In the genomic region with DNA sequence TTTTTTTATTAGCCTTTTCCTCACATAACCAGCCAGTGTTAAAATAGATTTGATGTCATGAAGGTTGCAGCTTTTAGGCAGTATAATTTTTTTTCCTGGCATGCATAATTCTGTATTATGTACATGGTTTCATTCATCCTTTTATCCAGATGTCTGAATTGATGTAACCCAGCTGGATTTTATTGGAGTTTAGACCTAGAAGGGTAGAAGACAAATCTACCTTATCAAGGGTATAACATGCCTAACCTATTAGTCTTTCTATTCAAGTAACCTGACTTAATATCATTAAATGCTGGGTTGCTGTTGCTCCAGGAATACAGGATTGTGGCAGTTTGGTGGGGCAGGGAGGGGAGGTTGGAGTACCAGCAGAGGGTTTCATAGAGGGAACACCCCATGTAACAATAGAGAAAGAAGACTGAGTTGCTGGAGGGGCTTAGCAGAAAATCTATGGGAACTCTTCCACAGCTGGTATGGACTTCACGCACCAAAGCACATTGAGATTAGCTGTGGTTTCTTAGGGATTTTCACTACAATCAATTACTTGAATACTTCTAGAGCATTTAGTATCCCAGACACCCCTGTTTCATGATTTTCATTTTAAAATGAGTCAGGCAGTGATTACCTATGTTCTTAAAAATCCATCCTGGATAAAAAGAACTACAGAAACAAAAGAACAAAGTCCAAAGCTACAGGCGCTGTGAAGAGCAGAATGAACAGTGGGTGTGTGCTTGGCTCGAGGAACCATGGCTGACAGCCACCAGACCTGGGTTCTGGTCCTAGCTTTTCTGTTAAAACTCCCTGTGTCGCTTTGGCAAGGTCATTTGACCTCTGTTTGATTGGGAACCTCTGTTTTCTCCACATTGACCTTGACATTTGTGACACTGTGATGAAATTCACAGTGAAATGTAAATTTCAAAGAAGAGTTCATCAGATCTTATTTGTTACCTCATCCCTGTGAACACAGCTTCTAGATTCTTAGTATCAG, we compare ENCODE assay signal across 18 cellular contexts.
DNase-seq lines count a peak whose midpoint lies in the region; FAIRE-seq and TF ChIP-seq lines count a peak whose summit lies in the region.
"Had no signal": no experiment of that assay in that cellular context is flagged by ENCODE, and none has a peak within 500 bp of the region (broad histone marks: within the 10 kb centered on the region; RNA-seq: fewer than 3 reads in every experiment).

No MANE protein-coding gene starts in this region.

- H3K9me3 ChIP-seq in mammary epithelial cell (replicated peaks; ENCODE audit: insufficient read depth, low read length) (no peaks in the 10 kb centered on the region), breast epithelium (no peaks in the 10 kb centered on the region), keratinocyte (ENCODE audit: control insufficient read depth, low read depth, low read length) (no peaks in the 10 kb centered on the region)
- H3K9me3 ChIP-seq: MG63, uterus had no signal

- no peaks in the 10 kb centered on the region for H3K9me1 ChIP-seq in keratinocyte (ENCODE audit: control insufficient read depth, extremely low read depth, insufficient read depth, low read length)

- intact Hi-C loops in mammary epithelial cell (cut with micrococcal nuclease), result loop anchor here (5.0 kb wide), 1 partner anchor 558 kb away; no protein-coding TSS in a partner anchor
- intact Hi-C loops in breast epithelium (cut with DNase I; ENCODE audit: low total_unique reads), result loop anchor here (10.0 kb wide), 1 partner anchor 105 kb away; no protein-coding TSS in a partner anchor

- H3K4me2 ChIP-seq in mammary epithelial cell (ENCODE audit: insufficient read depth, low read depth, low read length), result no peak overlapping the region
- no peak overlapping the region for H3K4me2 ChIP-seq in keratinocyte (ENCODE audit: control insufficient read depth, extremely low read depth, insufficient read depth, low read depth, low read length)

- no peak for TF ChIP-seq POLR2A in breast epithelium (IDR thresholded peaks at IDR 0.05)

- H3K36me3 ChIP-seq in mammary epithelial cell (ENCODE audit: insufficient read depth, low read length) (no peaks in the 10 kb centered on the region), breast epithelium (no peaks in the 10 kb centered on the region), keratinocyte (ENCODE audit: control insufficient read depth in 2 of 2, extremely low read depth in 1 of 2, insufficient read depth in 2 of 2, low read length in 2 of 2) (no peaks in the 10 kb centered on the region)
- H3K36me3 ChIP-seq: MG63, uterus had no signal

- no TSS peak for BruUV-seq in mammary epithelial cell (replicated peaks; lab: Mats Ljungman, UMichigan)

- DNase-seq in mammary epithelial cell (no peak), breast epithelium (ENCODE audit: low spot score in 2 of 2) (no peak), keratinocyte (ENCODE audit: low read depth, low spot score) (no peak), retinal pigment epithelial cell (ENCODE audit: low read depth) (peak; percentile 87), superior temporal gyrus (ENCODE audit: extremely low spot score) (no peak), DMS53 treated with DMSO at 0.1 percent for 48 hours (lab: John Stamatoyannopoulos, UW; ENCODE audit: unreplicated experiment) (no peak)
- no peak for DNase-seq in activated CD4-positive, CD25-positive, alpha-beta regulatory T cell treated with anti-CD3 and anti-CD28 coated beads, Interleukin-2, amount 50 U/mL, for 72 hours
- DNase-seq: activated effector memory CD4-positive, alpha-beta T cell treated with Interleukin-2 at 50 U/mL for 16 hours; effector CD4-positive, alpha-beta T cell; MG63; NCI-H187 treated with DMSO at 0.1 percent for 48 hours; stimulated activated naive B cell treated with anti-CD40 and anti-IgM and Interleukin-4, amounts not matched to agents 10 μg/mL and 1 μg/mL and 100 μg/mL, for 72 hours; uterus had no signal

- H3K79me2 ChIP-seq in mammary epithelial cell (ENCODE audit: insufficient read depth, low read length) (no peaks in the 10 kb centered on the region), keratinocyte (ENCODE audit: control insufficient read depth, insufficient read depth, low read length) (no peaks in the 10 kb centered on the region)

- dilution Hi-C loops in mammary epithelial cell (cut with HindIII; ENCODE audit: low sequenced_read_pairs), result loop anchor here (5.0 kb wide), 1 partner anchor 38 kb away; no protein-coding TSS in a partner anchor
- dilution Hi-C loops in keratinocyte (cut with MboI; ENCODE audit: extremely low pct_ligation_motif_present, low sequenced_read_pairs), result no loop called here

- WGBS in mammary epithelial cell (ENCODE audit: low coverage, missing lambda C conversion rate), result 61% methylated on average over 4 of the region's 4 CpGs

- H3K4me3 ChIP-seq in mammary epithelial cell (replicated peaks in 1 of 3; ENCODE audit: insufficient read depth in 1 of 3, low read depth in 2 of 3, low read length in 3 of 3), result no peak overlapping the region
- no peak overlapping the region for H3K4me3 ChIP-seq in breast epithelium
- H3K4me3 ChIP-seq in keratinocyte (ENCODE audit: control insufficient read depth in 2 of 3, extremely low read depth in 1 of 3, insufficient read depth in 2 of 3, low read depth in 1 of 3, low read length in 3 of 3), result no peak overlapping the region
- H3K4me3 ChIP-seq in retinal pigment epithelial cell (ENCODE audit: low read length), result no peak overlapping the region
- H3K4me3 ChIP-seq: MG63, skin epidermis, uterus had no signal

- H3K27ac ChIP-seq in mammary epithelial cell (ENCODE audit: insufficient read depth, low read depth, low read length) (no peak overlapping the region), breast epithelium (no peak overlapping the region), keratinocyte (ENCODE audit: control insufficient read depth, insufficient read depth, low read length) (no peak overlapping the region)
- H3K27ac ChIP-seq: skin epidermis, uterus had no signal

- peak; percentile 17 for FAIRE-seq in TTC549 (lab: Jason Lieb, UNC)
- FAIRE-seq in keratinocyte (lab: Jason Lieb, UNC), result no peak
- FAIRE-seq: bronchial epithelial cell, GM18507, H1 had no signal

- H3K27me3 ChIP-seq in mammary epithelial cell (ENCODE audit: insufficient read depth, low read length) (no peaks in the 10 kb centered on the region), breast epithelium (no peaks in the 10 kb centered on the region), keratinocyte (ENCODE audit: control insufficient read depth, extremely low read depth, insufficient read depth, low read length) (no peaks in the 10 kb centered on the region)
- H3K27me3 ChIP-seq: MG63, uterus had no signal

- H4K20me1 ChIP-seq in mammary epithelial cell (ENCODE audit: insufficient read depth, low read length) (no peaks in the 10 kb centered on the region), keratinocyte (ENCODE audit: control insufficient read depth, extremely low read depth, insufficient read depth, low read length) (no peaks in the 10 kb centered on the region)

- CTCF ChIA-PET in mammary epithelial cell (lab: Charles Lee; ENCODE audit: low non-redundant PET), result interaction anchor here (0.9 kb wide), 1 partner anchor 93 kb away, joined by 5 read pairs; the partner anchor contains the start of gene CREM

- in situ Hi-C loops in mammary epithelial cell (cut with MboI; ENCODE audit: low sequenced_read_pairs in 2 of 2), result loop anchor here (5.0 to 25.0 kb wide), 4 partner anchors 98 to 558 kb away; no protein-coding TSS in a partner anchor

- H3K9ac ChIP-seq in mammary epithelial cell (ENCODE audit: insufficient read depth, low read length) (no peak overlapping the region), keratinocyte (ENCODE audit: control insufficient read depth, extremely low read depth, insufficient read depth, low read length) (no peak overlapping the region)

- TF ChIP-seq CTCF in mammary epithelial cell (conservative IDR thresholded peaks at IDR 0.05 in 1 of 2, IDR thresholded peaks at IDR 0.05 in 1 of 2; ENCODE audit: extremely low read depth in 1 of 2, insufficient read depth in 1 of 2, low read depth in 1 of 2, low read length in 2 of 2) (no peak), breast epithelium (IDR thresholded peaks at IDR 0.05) (no peak), keratinocyte (optimal IDR thresholded peaks at IDR 0.05 in 1 of 3, IDR thresholded peaks at IDR 0.05 in 1 of 3, conservative IDR thresholded peaks at IDR 0.05 in 1 of 3; ENCODE audit: extremely low read depth in 1 of 3, insufficient read depth in 2 of 3, low read length in 3 of 3) (no peak), retinal pigment epithelial cell (conservative IDR thresholded peaks at IDR 0.05; ENCODE audit: low read depth, low read length) (no peak)

- peak overlapping the region; percentile 58 for H2AFZ ChIP-seq in mammary epithelial cell (ENCODE audit: low read depth, low read length)
- H2AFZ ChIP-seq in keratinocyte (ENCODE audit: control insufficient read depth, low read length), result peak overlapping the region; percentile 60

- H3K4me1 ChIP-seq in mammary epithelial cell (ENCODE audit: insufficient read depth, low read length), result no peaks in the 10 kb centered on the region
- H3K4me1 ChIP-seq in breast epithelium, result no peaks in the 10 kb centered on the region
- no peaks in the 10 kb centered on the region for H3K4me1 ChIP-seq in keratinocyte (ENCODE audit: control insufficient read depth, extremely low read depth, insufficient read depth, low read length)
- H3K4me1 ChIP-seq: uterus had no signal
